ENCODE assay signal across 7 cellular contexts in genomic region chr4:96952610-96953009, GRCh38.
"Had no signal": no experiment of that assay in that cellular context is flagged by ENCODE, and none has a peak within 500 bp of the region (broad histone marks: within the 10 kb centered on the region; RNA-seq: fewer than 3 reads in every experiment).

No MANE protein-coding gene starts in this region.

- H2AFZ ChIP-seq: GM23248 had no signal

- H3K9ac ChIP-seq: GM23248 had no signal

- H3K27ac Mint-ChIP-seq: H9 had no signal

- DNase-seq: GM23248, GOT3, H9, HCEC 1CT, IMR-90, KG1 had no signal

- H3K4me3 ChIP-seq: GM23248, K562 had no signal

- H3K27ac ChIP-seq: GM23248 had no signal

- ATAC-seq: K562 had no signal

- H3K4me3 Mint-ChIP-seq: H9 had no signal

- H3K9me3 Mint-ChIP-seq: H9 had no signal
